27 cellular contexts compared by ENCODE assay signal in genomic region chr6:99818161-99818560, GRCh38.
"Had no signal": no experiment of that assay in that cellular context is flagged by ENCODE, and none has a peak within 500 bp of the region (broad histone marks: within the 10 kb centered on the region; RNA-seq: fewer than 3 reads in every experiment).

No MANE protein-coding gene starts in this region.

- H3K9me3 Mint-ChIP-seq: stimulated activated effector memory CD8-positive, alpha-beta T cell treated with anti-CD3 and anti-CD28 coated beads, Interleukin-12 subunit alpha, Interleukin-12 subunit beta, amount 100 ng/mL, for 72 hours; stimulated activated memory B cell treated with anti-CD40 and anti-IgM and Interleukin-4, amounts not matched to agents 10 μg/mL and 1 μg/mL and 100 μg/mL, for 72 hours; stimulated activated naive CD8-positive, alpha-beta T cell treated with anti-CD3 and anti-CD28 coated beads, Interleukin-15, amount 100 ng/mL, for 72 hours; stimulated activated naive CD8-positive, alpha-beta T cell treated with anti-CD3 and anti-CD28 coated beads, Interleukin-15, Interleukin-2, amounts not matched to agents 100 ng/mL and 50 ng/mL, for 24 hours; type B pancreatic cell had no signal

- H3K36me3 Mint-ChIP-seq: stimulated activated effector memory CD8-positive, alpha-beta T cell treated with anti-CD3 and anti-CD28 coated beads, Interleukin-12 subunit alpha, Interleukin-12 subunit beta, amount 100 ng/mL, for 72 hours; stimulated activated memory B cell treated with anti-CD40 and anti-IgM and Interleukin-4, amounts not matched to agents 10 μg/mL and 1 μg/mL and 100 μg/mL, for 72 hours; stimulated activated naive B cell treated with anti-CD40 and anti-IgM and Interleukin-4, amounts not matched to agents 10 μg/mL and 1 μg/mL and 100 μg/mL, for 72 hours; type B pancreatic cell had no signal

- H3K4me1 ChIP-seq: suprapubic skin, testis, thyroid gland, tibial artery, tibial nerve, upper lobe of left lung, upper lobe of right lung, uterus, vagina had no signal

- H3K27ac Mint-ChIP-seq: stimulated activated effector memory CD8-positive, alpha-beta T cell treated with anti-CD3 and anti-CD28 coated beads, Interleukin-12 subunit alpha, Interleukin-12 subunit beta, amount 100 ng/mL, for 72 hours; stimulated activated memory B cell treated with anti-CD40 and anti-IgM and Interleukin-4, amounts not matched to agents 10 μg/mL and 1 μg/mL and 100 μg/mL, for 72 hours; stimulated activated naive CD8-positive, alpha-beta T cell treated with anti-CD3 and anti-CD28 coated beads, Interleukin-15, amount 100 ng/mL, for 72 hours; stimulated activated naive CD8-positive, alpha-beta T cell treated with anti-CD3 and anti-CD28 coated beads, Interleukin-15, Interleukin-2, amounts not matched to agents 100 ng/mL and 50 ng/mL, for 24 hours; type B pancreatic cell had no signal

- H3K27ac ChIP-seq: stomach, suprapubic skin, testis, thoracic aorta, thyroid gland, tibial artery, tibial nerve, transverse colon, upper lobe of left lung, upper lobe of right lung, uterus, vagina had no signal

- H3K9me3 ChIP-seq: stomach, suprapubic skin, testis, thoracic aorta, thyroid gland, tibial artery, tibial nerve, transverse colon, upper lobe of left lung, upper lobe of right lung, uterus, vagina had no signal

- H3K4me1 Mint-ChIP-seq: stimulated activated effector memory CD8-positive, alpha-beta T cell treated with anti-CD3 and anti-CD28 coated beads, Interleukin-12 subunit alpha, Interleukin-12 subunit beta, amount 100 ng/mL, for 72 hours; stimulated activated memory B cell treated with anti-CD40 and anti-IgM and Interleukin-4, amounts not matched to agents 10 μg/mL and 1 μg/mL and 100 μg/mL, for 72 hours; stimulated activated naive CD8-positive, alpha-beta T cell treated with anti-CD3 and anti-CD28 coated beads, Interleukin-15, amount 100 ng/mL, for 72 hours had no signal

- H3K4me3 Mint-ChIP-seq: stimulated activated effector memory CD8-positive, alpha-beta T cell treated with anti-CD3 and anti-CD28 coated beads, Interleukin-12 subunit alpha, Interleukin-12 subunit beta, amount 100 ng/mL, for 72 hours; stimulated activated memory B cell treated with anti-CD40 and anti-IgM and Interleukin-4, amounts not matched to agents 10 μg/mL and 1 μg/mL and 100 μg/mL, for 72 hours; stimulated activated naive B cell treated with anti-CD40 and anti-IgM and Interleukin-4, amounts not matched to agents 10 μg/mL and 1 μg/mL and 100 μg/mL, for 72 hours; stimulated activated naive CD8-positive, alpha-beta T cell treated with anti-CD3 and anti-CD28 coated beads, Interleukin-15, amount 100 ng/mL, for 72 hours; stimulated activated naive CD8-positive, alpha-beta T cell treated with anti-CD3 and anti-CD28 coated beads, Interleukin-15, Interleukin-2, amounts not matched to agents 100 ng/mL and 50 ng/mL, for 24 hours; type B pancreatic cell had no signal

- H3K36me3 ChIP-seq: stomach, suprapubic skin, thoracic aorta, thyroid gland, tibial artery, tibial nerve, transverse colon, upper lobe of left lung, upper lobe of right lung, uterus, vagina had no signal

- DNase-seq: stimulated activated CD4-positive, alpha-beta T cell treated with anti-CD3 and anti-CD28 coated beads, Interleukin-2, amount 100 ng/mL, for 48 hours; stimulated activated CD4-positive, alpha-beta T cell treated with anti-CD3 and anti-CD28 coated beads, Interleukin-4, amount 100 ng/mL, for 1 hour; stimulated activated CD4-positive, alpha-beta T cell treated with anti-CD3 and anti-CD28 coated beads, Interleukin-4, amount 100 ng/mL, for 24 hours; stimulated activated CD4-positive, alpha-beta T cell treated with anti-CD3 and anti-CD28 coated beads, Interleukin-4, amount 100 ng/mL, for 4 hours; stimulated activated CD8-positive, alpha-beta memory T cell treated with anti-CD3 and anti-CD28 coated beads, Interleukin-4, amount 100 ng/mL, for 48 hours; stimulated activated naive B cell treated with anti-CD40 and anti-IgM and Interleukin-4, amounts not matched to agents 10 μg/mL and 1 μg/mL and 100 μg/mL, for 72 hours; stimulated activated naive CD4-positive, alpha-beta T cell; stimulated activated naive CD4-positive, alpha-beta T cell treated with Interleukin-2 at 50 U/mL for 16 hours; stimulated activated naive CD8-positive, alpha-beta T cell treated with anti-CD3 and anti-CD28 coated beads, Interleukin-15, amount 100 ng/mL, for 72 hours; stimulated activated naive CD8-positive, alpha-beta T cell treated with anti-CD3 and anti-CD28 coated beads, Interleukin-15, Interleukin-2, amounts not matched to agents 100 U/mL and 50 U/mL, for 24 hours; stomach; substantia nigra; testis; thyroid gland; tibial artery; transverse colon; upper lobe of left lung; upper lobe of right lung; uterus had no signal

- H3K27me3 ChIP-seq: testis, thyroid gland, upper lobe of left lung, upper lobe of right lung, uterus, vagina had no signal

- H3K4me3 ChIP-seq: stomach, suprapubic skin, testis, thoracic aorta, thyroid gland, tibial artery, tibial nerve, transverse colon, upper lobe of left lung, upper lobe of right lung, uterus, vagina had no signal
